In the genomic region with DNA sequence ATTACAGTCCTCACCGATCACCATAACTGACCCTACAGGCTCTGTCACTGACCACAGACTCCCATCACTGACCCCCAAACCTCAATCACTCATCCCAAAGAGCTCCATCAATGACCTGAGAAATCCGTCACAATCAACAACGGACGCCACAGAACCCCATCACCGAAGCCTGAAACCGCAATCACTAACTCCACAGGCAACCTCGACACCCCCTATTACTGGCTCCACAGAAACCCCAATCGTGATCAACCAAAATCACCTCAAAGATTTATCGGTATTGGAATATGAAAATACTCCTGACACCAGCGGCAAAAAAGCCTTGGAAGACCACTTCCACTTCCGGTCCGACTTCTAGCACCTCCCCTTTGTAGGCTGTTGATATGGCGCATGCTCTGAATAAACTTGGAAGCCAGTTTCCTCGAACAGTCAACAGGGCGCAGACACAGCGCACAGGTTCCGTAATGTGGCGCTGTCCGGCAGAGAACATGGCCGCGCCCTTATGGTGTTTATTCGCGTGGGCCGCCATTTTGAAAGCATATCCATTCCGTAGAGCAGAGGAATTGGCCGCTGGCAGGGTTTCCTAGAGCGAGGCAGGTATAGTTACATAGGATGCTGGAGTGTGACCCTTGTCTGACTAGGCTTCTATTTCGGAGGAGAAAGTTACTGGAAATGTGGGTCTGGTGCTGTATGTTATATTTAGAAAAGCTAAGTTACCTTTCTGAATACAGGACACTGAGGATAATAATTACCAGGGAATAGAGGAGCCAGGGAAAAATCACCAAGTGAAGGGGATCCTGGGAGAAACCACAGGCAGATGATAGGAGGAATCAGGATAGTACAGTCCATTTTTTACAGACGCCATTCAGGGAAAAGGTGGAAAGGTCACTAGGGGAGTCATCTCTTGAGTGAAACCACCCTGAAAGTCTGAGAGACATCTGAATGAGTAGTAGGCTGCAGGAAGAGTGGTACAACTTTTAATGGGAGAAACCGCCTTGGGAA, we compare ENCODE assay signal across 8 cellular contexts. TPM values are rescaled to one million over a fixed set of nuclear protein-coding genes. Genes with fewer than 3 reads are reported as not detected.
A peak's percentile ranks its signal among the peaks of the same experiment; 100 is the strongest.
DNase-seq lines count a peak whose midpoint lies in the region; ATAC-seq, FAIRE-seq and TF ChIP-seq lines count a peak whose summit lies in the region.

A gene (minus strand): TSS at position 328 of the 999 bp plus-strand sequence. CDS start 2,785 bp downstream, outside the sequence.

- H3K36me3 ChIP-seq in endothelial cell of umbilical vein (ENCODE audit: control insufficient read depth in 2 of 2, extremely low read depth in 1 of 2, insufficient read depth in 2 of 2, low read length in 2 of 2) = no peaks in the 10 kb centered on the region
- peaks cover 11% of the 10 kb centered on the region for H3K36me3 ChIP-seq in mesodermal cell (ENCODE audit: control insufficient read depth, insufficient read depth, low read length)

- peak within 1 kb of the TSS; percentile 75 for H3K9ac ChIP-seq in endothelial cell of umbilical vein (replicated peaks; ENCODE audit: extremely low read depth, insufficient read depth, low read length)

- H3K9me1 ChIP-seq in endothelial cell of umbilical vein (replicated peaks; ENCODE audit: control insufficient read depth, extremely low read depth, insufficient read depth, low read length) = no peaks in the 10 kb centered on the region

- no TSS peak for BruUV-seq in endothelial cell of umbilical vein (replicated peaks; lab: Mats Ljungman, UMichigan)

- peak in 1 of 2 donors; percentile 24 for TF ChIP-seq CTCF in endothelial cell of umbilical vein (IDR thresholded peaks at IDR 0.05; ENCODE audit: extremely low read depth in 1 of 2, insufficient read depth in 1 of 2, low read depth in 1 of 2, low read length in 2 of 2)

- H3K27me3 ChIP-seq in endothelial cell of umbilical vein (ENCODE audit: control insufficient read depth in 2 of 2, insufficient read depth in 2 of 2, low read length in 2 of 2) = no peaks in the 10 kb centered on the region

- peak within 1 kb of the TSS; percentile 93 for H2AFZ ChIP-seq in endothelial cell of umbilical vein (ENCODE audit: low read depth, low read length)

- FAIRE-seq in endothelial cell of umbilical vein (lab: Jason Lieb, UNC) = peak; percentile 99

- dilution Hi-C loops in endothelial cell of umbilical vein (cut with MboI; ENCODE audit: extremely low pct_ligation_motif_present, low sequenced_read_pairs) = no loop called here

- H3K27ac ChIP-seq in endothelial cell of umbilical vein (ENCODE audit: insufficient read depth, low read depth, low read length) (no peak within 1 kb of the TSS), mesodermal cell (ENCODE audit: low read depth, low read length, severe bottlenecking) (peak within 1 kb of the TSS; percentile 23)

- DNase-seq in COR-L47 (lab: John Stamatoyannopoulos, UW) (peak; percentile 93), HT1080 (ENCODE audit: low read depth) (peak; percentile 94), NOMO-1 (lab: John Stamatoyannopoulos, UW; ENCODE audit: unreplicated experiment in 2 of 2) (peak; percentile 93 to 98), endothelial cell of umbilical vein (ENCODE audit: low read depth, low spot score) (peak; percentile 97)
- DNase-seq in activated CD8-positive, alpha-beta memory T cell treated with anti-CD3 and anti-CD28 coated beads, Interleukin-2, amount 50 U/mL, for 48 hours = peak; percentile 89
- DNase-seq in stimulated activated CD8-positive, alpha-beta memory T cell treated with anti-CD3 and anti-CD28 coated beads, Interleukin-15, amount 100 ng/mL, for 1 hour (ENCODE audit: low read depth) = peak; percentile 83

- no peaks in the 10 kb centered on the region for H4K20me1 ChIP-seq in endothelial cell of umbilical vein (replicated peaks; ENCODE audit: control insufficient read depth, extremely low read depth, insufficient read depth, low read length)

- H3K9me3 ChIP-seq in endothelial cell of umbilical vein (replicated peaks; ENCODE audit: control insufficient read depth, insufficient read depth, low read length) = no peaks in the 10 kb centered on the region
- H3K9me3 ChIP-seq in mesodermal cell (ENCODE audit: control insufficient read depth, low read length) = peaks cover 37% of the 10 kb centered on the region

- TF ChIP-seq POLR2A in endothelial cell of umbilical vein (IDR thresholded peaks at IDR 0.05; ENCODE audit: low read depth, low read length) = peak; percentile 60

- POLR2A ChIA-PET in endothelial cell of umbilical vein (lab: Charles Lee) = no interaction called here

- peak within 1 kb of the TSS; percentile 86 for H3K4me2 ChIP-seq in endothelial cell of umbilical vein (ENCODE audit: insufficient read depth, low read length)

- 17 to 20% methylated on average over 19 to 27 of the region's 30 CpGs for WGBS in mesodermal cell (ENCODE audit: insufficient coverage in 2 of 2), 2 experiments

- H3K79me2 ChIP-seq in endothelial cell of umbilical vein (ENCODE audit: control insufficient read depth, insufficient read depth, low read length) = no peaks in the 10 kb centered on the region

- H3K4me1 ChIP-seq in endothelial cell of umbilical vein (ENCODE audit: control insufficient read depth, extremely low read depth, insufficient read depth, low read length) (peaks cover 3% of the 10 kb centered on the region), mesodermal cell (ENCODE audit: control insufficient read depth, insufficient read depth, low read length, poor library complexity, severe bottlenecking) (no peaks in the 10 kb centered on the region)

- peak within 1 kb of the TSS; percentile 49 to 95 (median 81) for H3K4me3 ChIP-seq in endothelial cell of umbilical vein (replicated peaks in 1 of 3; ENCODE audit: insufficient read depth in 1 of 3, low read depth in 1 of 3, low read length in 3 of 3)
- H3K4me3 ChIP-seq in mesodermal cell (ENCODE audit: extremely low read depth, insufficient read depth, low read length, poor library complexity, severe bottlenecking) = peak within 1 kb of the TSS; percentile 64

- intact Hi-C loops in endothelial cell of umbilical vein (cut with micrococcal nuclease) = loop anchor here (1.0 to 2.0 kb wide), 5 partner anchors 38 to 334 kb away; a partner anchor contains a TSS

- peak; percentile 93 for ATAC-seq in GM21367 (IDR thresholded peaks at IDR 0.05; ENCODE audit: unreplicated experiment)

- CTCF ChIA-PET in endothelial cell of umbilical vein (lab: Charles Lee) = interaction anchor here (0.6 to 1.3 kb wide), 2 partner anchors 27 to 45 kb away, joined by 5 to 6 read pairs; a partner anchor contains a TSS

TF ChIP-seq in endothelial cell of umbilical vein, 7 proteins besides CTCF, POLR2A, EP300 and RAD21:
- no peak for TF ChIP-seq EZH2 (IDR thresholded peaks at IDR 0.05; ENCODE audit: borderline replicate concordance, low read depth, low read length, severe bottlenecking)
- no peak for TF ChIP-seq POLR2AphosphoS5 (IDR thresholded peaks at IDR 0.05; ENCODE audit: insufficient read depth, low read depth, low read length)
- TF ChIP-seq FOS (IDR thresholded peaks at IDR 0.05; ENCODE audit: borderline replicate concordance, insufficient read depth, low read length) = no peak
- TF ChIP-seq JUN (IDR thresholded peaks at IDR 0.05; ENCODE audit: borderline replicate concordance, insufficient read depth, insufficient read length, low read depth) = no peak
- TF ChIP-seq GATA2 (IDR thresholded peaks at IDR 0.05; ENCODE audit: insufficient read depth, insufficient read length, low read depth, low read length) = no peak
- TF ChIP-seq MYC (IDR thresholded peaks at IDR 0.05; ENCODE audit: low read depth, low read length) = no peak

RNA-seq across cellular contexts. Expression of the gene that starts here (rescaled TPM):
- total RNA-seq in HT1080 (2014; rRNA removed; shearing (Covaris generic)) = 5.6 and 9.7 TPM in 2 replicates
- 4.0 and 6.3 TPM in 2 replicates for polyA plus RNA-seq in HT1080 (2015; cell fraction: cytosol; rRNA removed)
- polyA plus RNA-seq in HT1080 (2015; cell fraction: nucleus; rRNA removed) = 2.2 and 3.8 TPM in 2 replicates
- total RNA-seq in endothelial cell of umbilical vein = 6.0 and 6.7 TPM in 2 replicates
- polyA plus RNA-seq in endothelial cell of umbilical vein = 4.7 and 6.7 TPM in 2 replicates
- polyA plus RNA-seq in endothelial cell of umbilical vein (2011; cell fraction: cytosol; rRNA removed) = 7.3 and 7.9 TPM in 2 replicates
- 4.0 TPM in 2 replicates for polyA plus RNA-seq in endothelial cell of umbilical vein (2011; cell fraction: nucleus; rRNA removed)
- polyA plus RNA-seq in endothelial cell of umbilical vein (2012) = 5.8 and 6.9 TPM in 2 replicates
- polyA minus RNA-seq in endothelial cell of umbilical vein = 5.4 and 5.9 TPM in 2 replicates
- polyA minus RNA-seq in endothelial cell of umbilical vein (2011; cell fraction: cytosol; rRNA and poly(A)+ RNA removed) = 0.72 TPM
- 1.5 and 2.0 TPM in 2 replicates for polyA minus RNA-seq in endothelial cell of umbilical vein (2011; cell fraction: nucleus; rRNA and poly(A)+ RNA removed)
- 9.2 TPM for polyA plus RNA-seq in mesodermal cell (2013, experiment 1 of 2)
- polyA plus RNA-seq in mesodermal cell (2013, experiment 2 of 2) = 12.7 TPM
